In the genomic region with DNA sequence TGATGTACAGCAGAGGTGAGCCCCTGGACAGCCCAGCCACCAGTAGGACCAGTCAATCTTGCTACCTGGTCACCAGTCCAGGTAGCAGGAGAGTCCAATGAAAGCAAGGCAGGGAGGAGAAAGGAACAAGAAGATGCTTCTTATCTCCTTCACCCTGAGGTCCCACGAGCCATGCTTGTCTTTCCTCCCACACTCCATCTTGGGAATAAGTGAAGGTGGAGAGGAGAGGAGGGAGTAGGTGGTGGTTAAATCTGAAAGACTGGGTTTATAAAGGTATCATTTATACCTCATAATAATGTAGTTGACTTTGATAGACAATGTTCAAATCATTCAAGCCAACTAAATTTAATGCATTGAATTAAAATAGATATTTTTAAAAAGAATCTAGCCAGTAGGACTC, we compare ENCODE assay signal across 10 cellular contexts. TPM values are rescaled to one million over a fixed set of nuclear protein-coding genes. Genes with fewer than 3 reads are reported as not detected.
"Had no signal": no experiment of that assay in that cellular context is flagged by ENCODE, and none has a peak within 500 bp of the region (broad histone marks: within the 10 kb centered on the region; RNA-seq: fewer than 3 reads in every experiment).

No MANE protein-coding gene starts in this region.

- DNase-seq: GM23248, GOT3, H7, HCEC 1CT, HFFc6, IMR-90, KG1 had no signal

- H3K9ac ChIP-seq: GM23248 had no signal

- ATAC-seq: K562 had no signal

- H2AFZ ChIP-seq: GM23248 had no signal

- H3K27ac ChIP-seq: GM23248 had no signal

- H3K4me3 ChIP-seq: GM23248, K562 had no signal

RNA-seq across cellular contexts. Expression of a gene that starts 35.9 kb away (rescaled TPM):
- total RNA-seq: H4, HFFc6, HT-29, IMR-90, K562 had no signal
- polyA plus RNA-seq: GM23248, IMR-90, K562 had no signal
